Comparison of ENCODE assay signal across 19 cellular contexts in the genomic region with DNA sequence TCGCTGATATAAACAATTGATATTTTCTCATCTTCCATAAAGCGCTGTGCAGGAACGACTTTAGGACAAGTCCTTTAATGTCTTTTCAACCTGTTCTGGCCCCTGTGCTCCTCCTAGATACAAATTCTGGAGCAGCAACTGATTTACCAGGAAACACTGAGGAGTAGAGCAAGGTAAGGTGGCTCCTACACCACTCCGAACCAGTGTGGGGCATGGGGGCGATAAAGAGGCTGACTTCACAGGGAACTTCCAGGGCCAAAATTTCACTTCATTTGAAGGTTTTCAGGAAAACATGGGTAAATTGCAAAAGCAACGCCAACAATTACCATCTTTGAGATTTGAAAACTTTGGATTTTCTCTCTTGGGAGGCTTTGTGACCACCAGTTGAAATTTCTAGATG.
"Had no signal": no experiment of that assay in that cellular context is flagged by ENCODE, and none has a peak within 500 bp of the region (broad histone marks: within the 10 kb centered on the region; RNA-seq: fewer than 3 reads in every experiment).

No MANE protein-coding gene starts in this region.

- H3K4me3 ChIP-seq: adrenal gland, dorsolateral prefrontal cortex, gastroesophageal sphincter, heart right ventricle, pancreas, thyroid gland had no signal

- H3K27ac Mint-ChIP-seq: activated CD4-positive, alpha-beta memory T cell treated with anti-CD3 and anti-CD28 coated beads for 36 hours; activated CD8-positive, alpha-beta memory T cell treated with anti-CD3 and anti-CD28 coated beads, Interleukin-2, amount 10 ng/mL, durations not matched to agents 7 days and 5 days; activated naive CD4-positive, alpha-beta T cell treated with anti-CD3 and anti-CD28 coated beads, Interleukin-2, amount 50 U/mL, for 24 hours; activated T-cell treated with anti-CD3 and anti-CD28 coated beads, Interleukin-2, amount 50 U/mL, for 24 hours; stimulated activated effector memory CD8-positive, alpha-beta T cell treated with anti-CD3 and anti-CD28 coated beads, Interleukin-12 subunit alpha, Interleukin-12 subunit beta, amount 100 ng/mL, for 72 hours had no signal

- ATAC-seq: activated CD4-positive, alpha-beta T cell treated with anti-CD3 and anti-CD28 coated beads for 36 hours; activated CD8-positive, alpha-beta memory T cell treated with anti-CD3 and anti-CD28 coated beads, Interleukin-2, amount 10 ng/mL, durations not matched to agents 7 days and 5 days; gastroesophageal sphincter; heart right ventricle; pancreas; stimulated activated effector memory CD8-positive, alpha-beta T cell treated with anti-CD3 and anti-CD28 coated beads, Interleukin-12 subunit alpha, Interleukin-12 subunit beta, amount 100 ng/mL, for 72 hours had no signal

- H3K4me3 Mint-ChIP-seq: activated CD4-positive, alpha-beta memory T cell treated with anti-CD3 and anti-CD28 coated beads for 36 hours; activated CD4-positive, alpha-beta T cell treated with anti-CD3 and anti-CD28 coated beads for 36 hours; activated CD8-positive, alpha-beta memory T cell treated with anti-CD3 and anti-CD28 coated beads, Interleukin-2, amount 10 ng/mL, durations not matched to agents 7 days and 5 days; activated naive CD4-positive, alpha-beta T cell treated with anti-CD3 and anti-CD28 coated beads, Interleukin-2, amount 50 U/mL, for 24 hours; activated T-cell treated with anti-CD3 and anti-CD28 coated beads, Interleukin-2, amount 50 U/mL, for 24 hours; stimulated activated effector memory CD8-positive, alpha-beta T cell treated with anti-CD3 and anti-CD28 coated beads, Interleukin-12 subunit alpha, Interleukin-12 subunit beta, amount 100 ng/mL, for 72 hours had no signal

- H3K36me3 ChIP-seq: adrenal gland, gastroesophageal sphincter, heart right ventricle, pancreas, thyroid gland had no signal

- H3K9me3 Mint-ChIP-seq: activated CD4-positive, alpha-beta memory T cell treated with anti-CD3 and anti-CD28 coated beads for 36 hours; stimulated activated effector memory CD8-positive, alpha-beta T cell treated with anti-CD3 and anti-CD28 coated beads, Interleukin-12 subunit alpha, Interleukin-12 subunit beta, amount 100 ng/mL, for 72 hours had no signal

- H3K27ac ChIP-seq: adrenal gland, dorsolateral prefrontal cortex, gastroesophageal sphincter, heart right ventricle, pancreas, thyroid gland had no signal

- FAIRE-seq: pancreas, urothelium cell line had no signal

- DNase-seq: activated CD4-positive, alpha-beta memory T cell treated with anti-CD3 and anti-CD28 coated beads for 36 hours; activated CD4-positive, alpha-beta T cell treated with anti-CD3 and anti-CD28 coated beads for 36 hours; activated CD8-positive, alpha-beta memory T cell treated with anti-CD3 and anti-CD28 coated beads, Interleukin-2, amount 10 ng/mL, durations not matched to agents 7 days and 5 days; activated effector memory CD4-positive, alpha-beta T cell treated with Interleukin-2 at 50 U/mL for 16 hours; activated T-cell treated with anti-CD3 and anti-CD28 coated beads, Interleukin-2, amount 50 U/mL, for 24 hours; adrenal gland; dorsolateral prefrontal cortex; erythroblast; heart right ventricle; islet precursor cell; mammary epithelial cell; pancreas; retina; T1000; thyroid gland had no signal

- H3K27me3 Mint-ChIP-seq: activated CD4-positive, alpha-beta memory T cell treated with anti-CD3 and anti-CD28 coated beads for 36 hours; activated CD4-positive, alpha-beta T cell treated with anti-CD3 and anti-CD28 coated beads for 36 hours; activated naive CD4-positive, alpha-beta T cell treated with anti-CD3 and anti-CD28 coated beads, Interleukin-2, amount 50 U/mL, for 24 hours; activated T-cell treated with anti-CD3 and anti-CD28 coated beads, Interleukin-2, amount 50 U/mL, for 24 hours had no signal

- H3K27me3 ChIP-seq: adrenal gland, dorsolateral prefrontal cortex, gastroesophageal sphincter, pancreas, thyroid gland had no signal

- H3K9me3 ChIP-seq: adrenal gland, gastroesophageal sphincter, heart right ventricle, pancreas, thyroid gland had no signal
